In the genomic region with DNA sequence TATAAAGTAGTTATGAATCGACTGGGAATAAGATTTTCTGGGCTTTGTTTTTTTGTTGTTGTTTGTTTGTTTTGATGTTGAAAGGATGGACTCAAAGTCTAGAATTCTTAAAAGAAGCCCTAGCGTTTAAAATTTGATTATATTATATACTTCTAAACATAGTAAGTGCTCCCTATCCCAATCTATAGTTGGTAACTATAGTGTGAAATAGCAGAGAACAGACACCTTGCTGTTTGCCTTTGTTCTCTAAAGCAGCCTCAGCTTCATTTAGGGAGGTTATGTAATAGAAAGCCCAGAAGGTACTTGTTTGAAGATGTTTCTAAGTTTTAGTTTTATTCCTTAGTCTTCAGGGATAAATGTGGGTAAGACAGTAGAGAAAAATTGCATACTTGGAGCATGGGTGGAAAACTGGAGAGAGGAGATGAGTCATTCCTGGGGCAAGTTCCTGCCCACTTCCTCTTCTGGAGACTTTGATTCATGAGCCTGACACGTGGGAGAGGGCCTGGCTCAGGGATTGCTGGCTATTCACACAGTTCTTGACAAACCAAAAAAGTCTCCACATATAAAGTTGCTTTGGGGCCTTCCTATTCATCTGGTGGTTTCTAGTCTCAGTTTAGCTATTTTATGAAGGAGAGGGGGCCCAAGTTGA, we compare ENCODE assay signal across 8 cellular contexts.
DNase-seq lines count a peak whose midpoint lies in the region; ATAC-seq and TF ChIP-seq lines count a peak whose summit lies in the region.

No MANE protein-coding gene starts in this region.

- no peak for TF ChIP-seq EP300 in stomach (IDR thresholded peaks at IDR 0.05)

- H3K27ac ChIP-seq in stomach: peak overlapping the region in 2 of 5 donors; percentile 17 to 45

- peak; percentile 71 for ATAC-seq in GM21723 (IDR thresholded peaks at IDR 0.05; ENCODE audit: unreplicated experiment)
- ATAC-seq in HG03521 (IDR thresholded peaks at IDR 0.05; ENCODE audit: unreplicated experiment): no peak
- ATAC-seq in GM18517 (IDR thresholded peaks at IDR 0.05; ENCODE audit: unreplicated experiment): no peak

- no peaks in the 10 kb centered on the region for H3K9me3 ChIP-seq in stomach

- 48 to 55% (median 49%) methylated on average over 3 of the region's 3 CpGs for WGBS in stomach, 5 donors

- intact Hi-C loops in stomach (cut with DNase I; ENCODE audit: low total_unique reads): no loop called here

- peaks cover 0 to 23% (median 10%) of the 10 kb centered on the region in 4 donors for H3K4me1 ChIP-seq in stomach

- TF ChIP-seq POLR2A in stomach (IDR thresholded peaks at IDR 0.05): no peak

- no peaks in the 10 kb centered on the region for H3K36me3 ChIP-seq in kidney epithelial cell (ENCODE audit: control insufficient read depth, insufficient read depth, low read length)
- H3K36me3 ChIP-seq in stomach: no peaks in the 10 kb centered on the region

- H3K4me3 ChIP-seq in kidney epithelial cell (ENCODE audit: low read depth, low read length) (no peak overlapping the region), stomach (no peak overlapping the region)

- TF ChIP-seq CTCF in kidney epithelial cell (IDR thresholded peaks at IDR 0.05; ENCODE audit: insufficient read depth, low read length, poor library complexity, severe bottlenecking) (no peak), stomach (IDR thresholded peaks at IDR 0.05) (no peak)

- DNase-seq in DMS 273 (lab: John Stamatoyannopoulos, UW; ENCODE audit: unreplicated experiment) (peak; percentile 40), MV-4-11 (lab: John Stamatoyannopoulos, UW) (peak; percentile 93), astrocyte of the hippocampus (ENCODE audit: low read depth, low spot score) (peak; percentile 93), kidney epithelial cell (ENCODE audit: low read depth) (peak; percentile 80), stomach (peak; percentile 52)

- H3K27me3 ChIP-seq in kidney epithelial cell (ENCODE audit: control insufficient read depth, insufficient read depth, low read length): no peaks in the 10 kb centered on the region
- no peaks in the 10 kb centered on the region for H3K27me3 ChIP-seq in stomach

Comparison
In these comparisons a context has a peak if more than half of its experiments do, and no peak if none do; other contexts are left out.
1. DNase-seq: peak in every context shown above with its lines; median percentile 93 in MV-4-11; 93 in astrocyte of the hippocampus; 80 in kidney epithelial cell; 52 in stomach; 40 in DMS 273.